Comparison of ENCODE assay signal across 20 cellular contexts in the genomic region with DNA sequence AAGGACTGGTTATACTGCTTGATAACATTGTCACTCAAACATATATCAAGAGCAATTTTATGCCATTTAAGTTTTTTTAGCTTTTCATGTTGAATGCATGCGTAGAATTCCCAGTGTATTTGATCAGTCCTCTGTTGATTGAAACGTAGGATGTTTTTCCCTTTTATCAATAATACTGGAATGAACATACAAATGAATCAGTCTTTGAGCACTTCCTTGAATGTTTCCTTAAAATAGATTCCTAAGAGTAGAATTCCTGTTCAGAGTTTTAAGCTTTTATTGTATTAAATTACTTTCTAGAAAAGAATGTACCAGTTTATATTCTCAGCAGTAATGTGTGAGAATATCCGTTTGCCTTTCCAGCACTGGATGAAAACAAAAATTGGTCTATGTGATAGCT. TPM values are rescaled to one million over a fixed set of nuclear protein-coding genes. Genes with fewer than 3 reads are reported as not detected.
A peak's percentile ranks its signal among the peaks of the same experiment; 100 is the strongest.
DNase-seq lines count a peak whose midpoint lies in the region; ATAC-seq, FAIRE-seq and TF ChIP-seq lines count a peak whose summit lies in the region.
"Had no signal": no experiment of that assay in that cellular context is flagged by ENCODE, and none has a peak within 500 bp of the region (broad histone marks: within the 10 kb centered on the region; RNA-seq: fewer than 3 reads in every experiment).

No MANE protein-coding gene starts in this region.

- no peaks in the 10 kb centered on the region for H3K9me3 Mint-ChIP-seq in astrocyte (ENCODE audit: unreplicated experiment)
- H3K9me3 Mint-ChIP-seq in osteocyte (ENCODE audit: unreplicated experiment), result no peaks in the 10 kb centered on the region
- H3K9me3 Mint-ChIP-seq in activated CD4-positive, alpha-beta memory T cell treated with anti-CD3 and anti-CD28 coated beads for 36 hours, result no peaks in the 10 kb centered on the region
- H3K9me3 Mint-ChIP-seq: CD4-positive, CD25-positive, alpha-beta regulatory T cell had no signal

- H3K4me3 ChIP-seq in IMR-90 (ENCODE audit: insufficient read depth, low read depth, low read length) (no peak overlapping the region), astrocyte (ENCODE audit: insufficient read depth, low read depth, low read length) (no peak overlapping the region)
- H3K4me3 ChIP-seq: GM12878, K562, Peyer's patch had no signal

- 0 out of 2 replicates have a peak overlapping the region, but pooled peaks have one; percentile 53 for H3K14ac ChIP-seq in IMR-90 (replicated peaks; ENCODE audit: low read depth, low read length)

- H3K4me2 ChIP-seq in IMR-90 (ENCODE audit: low read depth, low read length) (peak overlapping the region; percentile 44; the same call in 1 of the 2 replicates), astrocyte (ENCODE audit: low read length) (peak overlapping the region; percentile 16)

- H4K5ac ChIP-seq in IMR-90 (ENCODE audit: low read depth, low read length), result no peak overlapping the region

- H2AK9ac ChIP-seq in IMR-90 (replicated peaks; ENCODE audit: low read depth, low read length, poor library complexity), result no peak overlapping the region

- H3K4me3 Mint-ChIP-seq in astrocyte (ENCODE audit: unreplicated experiment), result no peak overlapping the region
- no peak overlapping the region for H3K4me3 Mint-ChIP-seq in osteocyte (ENCODE audit: unreplicated experiment)
- no peak overlapping the region for H3K4me3 Mint-ChIP-seq in activated CD4-positive, alpha-beta memory T cell treated with anti-CD3 and anti-CD28 coated beads for 36 hours
- H3K4me3 Mint-ChIP-seq: CD4-positive, CD25-positive, alpha-beta regulatory T cell had no signal

- H3K36me3 Mint-ChIP-seq in astrocyte (ENCODE audit: low read depth, unreplicated experiment) (peaks cover 39% of the 10 kb centered on the region), osteocyte (ENCODE audit: unreplicated experiment) (peaks cover 52% of the 10 kb centered on the region)
- H3K36me3 Mint-ChIP-seq in activated CD4-positive, alpha-beta memory T cell treated with anti-CD3 and anti-CD28 coated beads for 36 hours, result peaks cover 26% of the 10 kb centered on the region

- peak overlapping the region; percentile 85; the same call in 1 of the 2 replicates for H4K91ac ChIP-seq in IMR-90 (ENCODE audit: insufficient read depth, low read depth, low read length)

- no peak overlapping the region for H2AK5ac ChIP-seq in IMR-90 (ENCODE audit: low read depth, low read length)

- intact Hi-C loops in IMR-90 (cut with micrococcal nuclease), result loop anchor here (5.0 kb wide), 1 partner anchor 39 kb away; a partner anchor contains a TSS
- intact Hi-C loops in activated CD4-positive, alpha-beta memory T cell treated with anti-CD3 and anti-CD28 coated beads for 36 hours (cut with micrococcal nuclease), result no loop called here

- in situ Hi-C loops in IMR-90 (cut with MboI; ENCODE audit: low sequenced_read_pairs), result no loop called here

- H4K8ac ChIP-seq in IMR-90 (ENCODE audit: low read depth in 2 of 2, low read length in 2 of 2), result peak overlapping the region in 1 of 2 experiments; percentile 90; a peak in 2 of 4 replicates

- H3K9ac ChIP-seq in IMR-90 (ENCODE audit: low read depth, low read length) (peak overlapping the region; percentile 56; the same call in 1 of the 2 replicates), astrocyte (ENCODE audit: low read length) (peak overlapping the region; percentile 0)

- peak overlapping the region; percentile 82; the same call in 1 of the 2 replicates for H3K4ac ChIP-seq in IMR-90 (ENCODE audit: low read depth, low read length)

- H3K4me1 Mint-ChIP-seq in astrocyte (ENCODE audit: low read depth, unreplicated experiment) (peaks cover 11% of the 10 kb centered on the region), osteocyte (ENCODE audit: unreplicated experiment) (peaks cover 16% of the 10 kb centered on the region)
- H3K4me1 Mint-ChIP-seq in activated CD4-positive, alpha-beta memory T cell treated with anti-CD3 and anti-CD28 coated beads for 36 hours (ENCODE audit: low read depth), result peaks cover 23% of the 10 kb centered on the region

- H3K79me2 ChIP-seq in astrocyte (ENCODE audit: insufficient read depth, low read length), result peaks cover 49% of the 10 kb centered on the region

- H4K20me1 ChIP-seq in IMR-90 (ENCODE audit: insufficient read depth, low read length) (peaks cover 19% of the 10 kb centered on the region; the same call in 1 of the 2 replicates), astrocyte (ENCODE audit: insufficient read depth, low read length) (peaks cover 42% of the 10 kb centered on the region)

- H3K36me3 ChIP-seq in IMR-90 (ENCODE audit: control insufficient read depth, insufficient read depth, low read length), result peaks cover 24% of the 10 kb centered on the region
- peaks cover 21% of the 10 kb centered on the region for H3K36me3 ChIP-seq in astrocyte (ENCODE audit: insufficient read depth, low read length)

- BruUV-seq in IMR-90 (replicated peaks; lab: Mats Ljungman, UMichigan), result no TSS peak

- H3K18ac ChIP-seq in IMR-90 (ENCODE audit: low read depth, low read length), result no peak overlapping the region

- H3K79me1 ChIP-seq in IMR-90 (ENCODE audit: low read depth in 1 of 2, low read length in 2 of 2), result peaks cover 53 to 66% of the 10 kb centered on the region in 2 experiments

- no peaks in the 10 kb centered on the region for H3K27me3 Mint-ChIP-seq in astrocyte (ENCODE audit: low read depth, unreplicated experiment)
- H3K27me3 Mint-ChIP-seq in osteocyte (ENCODE audit: unreplicated experiment), result no peaks in the 10 kb centered on the region
- H3K27me3 Mint-ChIP-seq in activated CD4-positive, alpha-beta memory T cell treated with anti-CD3 and anti-CD28 coated beads for 36 hours, result no peaks in the 10 kb centered on the region
- H3K27me3 Mint-ChIP-seq: CD4-positive, CD25-positive, alpha-beta regulatory T cell had no signal

- H3K23ac ChIP-seq in IMR-90 (ENCODE audit: low read depth, low read length), result peak overlapping the region; percentile 61; the same call in 1 of the 2 replicates

- no peak for TF ChIP-seq CTCF in IMR-90 (conservative IDR thresholded peaks at IDR 0.05; ENCODE audit: low read depth, low read length)
- TF ChIP-seq CTCF in astrocyte (IDR thresholded peaks at IDR 0.05; ENCODE audit: insufficient read depth, low read depth, low read length), result no peak
- TF ChIP-seq CTCF in osteocyte (IDR thresholded peaks at IDR 0.05), result no peak

- peaks cover 20% of the 10 kb centered on the region for H3K9me1 ChIP-seq in IMR-90 (ENCODE audit: insufficient read depth, low read length)

- no CpG with 5 or more reads among the region's 3 CpGs for WGBS in IMR-90 (ENCODE audit: extremely low coverage in 2 of 2, insufficient read length in 1 of 2), 2 experiments

- H3K27me3 ChIP-seq in IMR-90 (ENCODE audit: control insufficient read depth, insufficient read depth, low read length) (no peaks in the 10 kb centered on the region), astrocyte (ENCODE audit: insufficient read depth, low read length) (no peaks in the 10 kb centered on the region)
- H3K27me3 ChIP-seq: BE2C, Peyer's patch had no signal

- H3K27ac ChIP-seq in IMR-90 (ENCODE audit: insufficient read depth, low read length), result peak overlapping the region; percentile 68
- peak overlapping the region; percentile 18 for H3K27ac ChIP-seq in astrocyte (ENCODE audit: low read depth, low read length)
- H3K27ac ChIP-seq: Peyer's patch had no signal

- no peak overlapping the region for H3K56ac ChIP-seq in IMR-90 (ENCODE audit: extremely low read depth, insufficient read depth, low read length)

- POLR2A ChIA-PET in IMR-90 (lab: Charles Lee; ENCODE audit: unreplicated experiment), result no interaction called here
- POLR2A ChIA-PET in activated CD4-positive, alpha-beta memory T cell treated with anti-CD3 and anti-CD28 coated beads for 36 hours (lab: Charles Lee), result no interaction called here

- peak; percentile 79 for ATAC-seq in IMR-90 (ENCODE audit: low read depth)
- ATAC-seq: GM12878, K562 had no signal

- dilution Hi-C loops in IMR-90 (cut with HindIII; ENCODE audit: low sequenced_read_pairs, unreplicated experiment), result no loop called here

- H2BK15ac ChIP-seq in IMR-90 (ENCODE audit: low read depth, low read length), result peak overlapping the region; percentile 77; the same call in 1 of the 3 replicates

- H3K27ac Mint-ChIP-seq in astrocyte (ENCODE audit: unreplicated experiment) (no peak overlapping the region), osteocyte (ENCODE audit: unreplicated experiment) (peak overlapping the region; percentile 68)
- H3K27ac Mint-ChIP-seq in activated CD4-positive, alpha-beta memory T cell treated with anti-CD3 and anti-CD28 coated beads for 36 hours, result no peak overlapping the region

- no peak for TF ChIP-seq POLR2A in IMR-90 (IDR thresholded peaks at IDR 0.05; ENCODE audit: low read depth, low read length)

- peak overlapping the region; percentile 45; the same call in 1 of the 2 replicates for H2BK20ac ChIP-seq in IMR-90 (ENCODE audit: low read depth, low read length)

- no peak for TF ChIP-seq RAD21 in IMR-90 (IDR thresholded peaks at IDR 0.05; ENCODE audit: low read length)

- DNase-seq in EH (ENCODE audit: low read depth), result peak; percentile 52
- DNase-seq in IMR-90, result peak; percentile 48
- DNase-seq in astrocyte (ENCODE audit: low read depth), result no peak
- no peak for DNase-seq in osteocyte (ENCODE audit: extremely low spot score, unreplicated experiment)
- no peak for DNase-seq in SIG-M5 treated with dmso at 0.1 percent for 504 hours (lab: John Stamatoyannopoulos, UW; ENCODE audit: unreplicated experiment)
- no peak for DNase-seq in SIG-M5 (lab: John Stamatoyannopoulos, UW)
- no peak for DNase-seq in cortex of kidney (lab: John Stamatoyannopoulos, UW)
- DNase-seq in activated CD4-positive, alpha-beta memory T cell treated with anti-CD3 and anti-CD28 coated beads for 36 hours, result no peak
- DNase-seq: BE2C; Caco-2; CD4-positive, CD25-positive, alpha-beta regulatory T cell; DMS153; H7; NCI-H1092 treated with DMSO at 0.1 percent for 48 hours; NCI-H510A; NCI-H748 treated with DMSO at 0.1 percent for 48 hours; NK-92 treated with Interleukin-12 subunit alpha and Interleukin-12 subunit beta, amount 100 ng/mL, for 24 hours; Peyer's patch had no signal

- H3K4me1 ChIP-seq in IMR-90 (ENCODE audit: control insufficient read depth, insufficient read depth, low read length) (peaks cover 4% of the 10 kb centered on the region), astrocyte (ENCODE audit: insufficient read depth, low read length) (no peaks in the 10 kb centered on the region)
- H3K4me1 ChIP-seq: Caco-2, Peyer's patch had no signal

- no peak for FAIRE-seq in astrocyte (lab: Jason Lieb, UNC)
- FAIRE-seq: GM12878, K562 had no signal

- H2BK5ac ChIP-seq in IMR-90 (ENCODE audit: low read depth, low read length, poor library complexity, severe bottlenecking), result peak overlapping the region; percentile 96

- H2AFZ ChIP-seq in IMR-90 (replicated peaks; ENCODE audit: low read length, poor library complexity) (no peak overlapping the region), astrocyte (ENCODE audit: low read depth, low read length) (no peak overlapping the region)

- CTCF ChIA-PET in IMR-90 (lab: Yijun Ruan, JAX), result interaction anchor here (1.1 kb wide), 1 partner anchor 9 kb away, joined by 3 read pairs; no protein-coding TSS in a partner anchor
- CTCF ChIA-PET in activated CD4-positive, alpha-beta memory T cell treated with anti-CD3 and anti-CD28 coated beads for 36 hours (lab: Charles Lee), result interaction anchor here (1.0 kb wide), 1 partner anchor 117 kb away, joined by 5 read pairs; no protein-coding TSS in a partner anchor

- H2BK120ac ChIP-seq in IMR-90 (ENCODE audit: low read depth, low read length), result peak overlapping the region; percentile 81; the same call in 1 of the 2 replicates

- H3K9me3 ChIP-seq in IMR-90 (ENCODE audit: control insufficient read depth, insufficient read depth, low read length) (no peaks in the 10 kb centered on the region), astrocyte (ENCODE audit: insufficient read depth, low read depth, low read length) (no peaks in the 10 kb centered on the region)
- H3K9me3 ChIP-seq: BE2C, Caco-2, Peyer's patch had no signal

RNA-seq across cellular contexts. Expression of a gene that starts 37.8 kb away (rescaled TPM):
- total RNA-seq in IMR-90 (2012; rRNA removed) (117 and 122 TPM in 2 replicates), astrocyte (258 and 280 TPM in 2 replicates), osteocyte (273 and 274 TPM in 2 replicates)
- polyA plus RNA-seq in IMR-90 (2012; rRNA removed), result 190 and 215 TPM in 2 replicates
- 170 and 354 TPM in 2 replicates for polyA plus RNA-seq in IMR-90 (2012; cell fraction: cytosol; rRNA removed)
- polyA plus RNA-seq in IMR-90 (2012; cell fraction: nucleus; rRNA removed; ENCODE audit: low replicate concordance), result 291 and 369 TPM in 2 replicates
- total RNA-seq in activated CD4-positive, alpha-beta memory T cell treated with anti-CD3 and anti-CD28 coated beads for 36 hours, result 100 to 1,000 TPM; 212 TPM

Comparison
In these comparisons a context has a peak if more than half of its experiments do, and no peak if none do; other contexts are left out.
1. DNase-seq: peak in EH (single experiment) and IMR-90 (single experiment); none in astrocyte (single experiment), osteocyte (single experiment), SIG-M5 treated with dmso at 0.1 percent for 504 hours (single experiment), SIG-M5 (single experiment), cortex of kidney (single experiment) and activated CD4-positive, alpha-beta memory T cell treated with anti-CD3 and anti-CD28 coated beads for 36 hours (single experiment).